10 cellular contexts compared by ENCODE assay signal in the genomic region with DNA sequence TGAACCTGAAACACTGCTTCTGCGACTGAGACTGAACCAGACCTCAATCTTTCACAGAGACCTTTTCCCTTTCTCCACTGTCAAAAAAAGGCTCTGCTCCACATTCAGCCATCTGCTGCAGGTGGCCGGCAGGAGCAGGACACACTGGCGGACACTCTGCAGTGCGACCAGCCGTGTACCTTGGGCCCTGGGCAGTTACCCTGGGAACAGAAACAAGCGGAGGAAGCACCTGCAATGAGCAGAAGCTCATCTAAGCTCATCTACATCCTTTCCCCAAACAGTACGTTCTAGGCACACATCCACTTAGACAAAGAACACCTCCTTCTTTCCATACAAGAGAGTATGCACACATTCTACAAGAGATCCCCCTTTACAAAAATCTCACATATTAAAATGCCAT. TPM values are rescaled to one million over a fixed set of nuclear protein-coding genes. Genes with fewer than 3 reads are reported as not detected.
DNase-seq lines count a peak whose midpoint lies in the region; ATAC-seq and TF ChIP-seq lines count a peak whose summit lies in the region.
"Had no signal": no experiment of that assay in that cellular context is flagged by ENCODE, and none has a peak within 500 bp of the region (broad histone marks: within the 10 kb centered on the region; RNA-seq: fewer than 3 reads in every experiment).

No MANE protein-coding gene starts in this region.

- no peak overlapping the region for H3K4me2 ChIP-seq in trophoblast cell (ENCODE audit: low read length)

- no peak overlapping the region for H3K14ac ChIP-seq in trophoblast cell (ENCODE audit: low read length)

- H3K4me3 ChIP-seq in trophoblast cell (ENCODE audit: low read depth, low read length) (peak overlapping the region; percentile 41), tibial artery (no peak overlapping the region)
- H3K4me3 ChIP-seq: heart right ventricle had no signal

- no peak overlapping the region for H2BK12ac ChIP-seq in trophoblast cell (ENCODE audit: low read length)

- no peak overlapping the region for H3K18ac ChIP-seq in trophoblast cell (ENCODE audit: low read length)

- ATAC-seq in GM21576 (IDR thresholded peaks at IDR 0.05; ENCODE audit: unreplicated experiment) (peak; percentile 50), HG03571 (IDR thresholded peaks at IDR 0.05; ENCODE audit: unreplicated experiment) (peak; percentile 51), HG02610 (IDR thresholded peaks at IDR 0.05; ENCODE audit: unreplicated experiment) (no peak)

- DNase-seq in NCI-H748 (lab: John Stamatoyannopoulos, UW; ENCODE audit: unreplicated experiment) (peak; percentile 20), NCI-H748 treated with DMSO at 0.1 percent for 48 hours (lab: John Stamatoyannopoulos, UW) (no peak), trophoblast cell (no peak), tibial artery (no peak), KG1 (lab: John Stamatoyannopoulos, UW) (no peak)
- DNase-seq: heart right ventricle, midbrain had no signal

- H3K79me2 ChIP-seq in trophoblast cell (ENCODE audit: control insufficient read depth, insufficient read depth, low read length, poor library complexity) = no peaks in the 10 kb centered on the region

- no peak overlapping the region for H2AK5ac ChIP-seq in trophoblast cell (ENCODE audit: low read length)

- H3K9me3 ChIP-seq in trophoblast cell (ENCODE audit: insufficient read depth, low read depth, low read length) (peaks cover under 1% of the 10 kb centered on the region), tibial artery (no peaks in the 10 kb centered on the region)
- H3K9me3 ChIP-seq: heart right ventricle had no signal

- intact Hi-C loops in tibial artery (cut with DNase I; ENCODE audit: low total_unique reads) = no loop called here

- H3K79me1 ChIP-seq in trophoblast cell (ENCODE audit: low read length) = no peaks in the 10 kb centered on the region

- no peak overlapping the region for H4K91ac ChIP-seq in trophoblast cell (ENCODE audit: low read depth, low read length)

- H4K12ac ChIP-seq in trophoblast cell (ENCODE audit: low read depth, low read length) = no peak overlapping the region

- WGBS in trophoblast cell (ENCODE audit: extremely low coverage, insufficient coverage, insufficient read length) = no CpG with 5 or more reads among the region's 7 CpGs

- H2BK5ac ChIP-seq in trophoblast cell (ENCODE audit: low read depth, low read length, poor library complexity) = no peak overlapping the region

- H3K9ac ChIP-seq in trophoblast cell (ENCODE audit: low read length) = no peak overlapping the region

- H3K36me3 ChIP-seq in trophoblast cell (ENCODE audit: control insufficient read depth in 1 of 2, insufficient read depth in 2 of 2, low read length in 2 of 2) = no peaks in the 10 kb centered on the region
- H3K36me3 ChIP-seq in tibial artery = no peaks in the 10 kb centered on the region
- H3K36me3 ChIP-seq: heart right ventricle had no signal

- H4K8ac ChIP-seq in trophoblast cell (ENCODE audit: low read depth, low read length) = no peak overlapping the region

- H2BK120ac ChIP-seq in trophoblast cell (ENCODE audit: insufficient read depth, low read length, poor library complexity) = no peak overlapping the region

- H3K4me1 ChIP-seq in trophoblast cell (ENCODE audit: control insufficient read depth in 1 of 2, insufficient read depth in 2 of 2, low read length in 2 of 2) (peaks cover 4 to 9% of the 10 kb centered on the region in 2 experiments), tibial artery (peaks cover 0 to 34% (median 25%) of the 10 kb centered on the region in 4 donors)

- H3K23ac ChIP-seq in trophoblast cell (ENCODE audit: low read length) = no peak overlapping the region

- no peaks in the 10 kb centered on the region for H3K27me3 ChIP-seq in trophoblast cell (ENCODE audit: insufficient read depth, low read length)
- H3K27me3 ChIP-seq in tibial artery = no peaks in the 10 kb centered on the region
- H3K27me3 ChIP-seq: heart right ventricle had no signal

- H3K4ac ChIP-seq in trophoblast cell (ENCODE audit: low read depth, low read length) = no peak overlapping the region

- TF ChIP-seq CTCF in tibial artery (IDR thresholded peaks at IDR 0.05) = no peak

- H2AFZ ChIP-seq in trophoblast cell (ENCODE audit: insufficient read depth, low read length, poor library complexity) = no peak overlapping the region

- H3K27ac ChIP-seq in trophoblast cell (ENCODE audit: low read depth, low read length) (no peak overlapping the region), tibial artery (no peak overlapping the region)
- H3K27ac ChIP-seq: heart right ventricle had no signal

RNA-seq across cellular contexts. Expression of gene VOPP1, which starts 22.8 kb away (rescaled TPM):
- polyA plus RNA-seq in trophoblast cell (2013) = 17.6 and 18.5 TPM in 2 replicates
